9 cellular contexts compared by ENCODE assay signal in the genomic region with DNA sequence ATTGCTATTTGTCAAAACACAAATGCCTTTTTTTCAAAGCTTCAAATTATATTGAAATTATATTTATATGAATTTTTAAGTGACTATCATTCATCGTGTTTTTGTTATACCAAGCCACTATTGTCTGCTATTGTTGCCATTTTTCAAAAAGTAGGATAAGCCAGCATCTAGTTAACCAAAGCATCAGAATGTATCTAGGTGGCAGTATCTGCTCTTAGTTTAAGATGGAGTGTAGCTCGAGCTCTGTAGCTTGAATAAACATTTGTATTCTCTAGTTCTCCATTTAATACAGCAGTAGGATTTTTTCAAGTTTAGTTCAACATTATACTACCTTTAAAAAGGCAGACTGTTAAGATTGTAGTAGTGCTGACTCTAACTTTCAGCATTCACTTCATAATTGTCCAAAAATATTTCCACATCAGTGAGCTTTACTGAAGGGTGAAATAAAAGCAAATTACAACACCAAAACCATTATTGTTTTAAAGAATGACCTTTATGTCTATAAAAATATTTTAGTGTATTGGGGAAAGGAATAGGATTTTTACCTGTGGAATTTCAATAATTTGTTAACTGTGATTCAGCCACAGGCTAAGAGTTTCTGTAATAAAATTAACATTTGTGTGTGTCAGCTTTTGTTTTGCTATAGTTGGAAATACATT. TPM values are rescaled to one million over a fixed set of nuclear protein-coding genes. Genes with fewer than 3 reads are reported as not detected.
DNase-seq lines count a peak whose midpoint lies in the region; ATAC-seq and TF ChIP-seq lines count a peak whose summit lies in the region.
"Had no signal": no experiment of that assay in that cellular context is flagged by ENCODE, and none has a peak within 500 bp of the region (broad histone marks: within the 10 kb centered on the region; RNA-seq: fewer than 3 reads in every experiment).

No MANE protein-coding gene starts in this region.

- no peaks in the 10 kb centered on the region for H3K79me2 ChIP-seq in H9 (ENCODE audit: insufficient read depth, low read length)

- no peaks in the 10 kb centered on the region for H3K9me3 ChIP-seq in H9 (ENCODE audit: control insufficient read depth, low read depth, low read length)
- H3K9me3 ChIP-seq in stomach: no peaks in the 10 kb centered on the region

- H2AK5ac ChIP-seq in H9 (ENCODE audit: insufficient read length, low read length): no peak overlapping the region

- H2BK120ac ChIP-seq in H9 (ENCODE audit: low read depth, low read length, poor library complexity, severe bottlenecking): no peak overlapping the region

- WGBS in H9 (ENCODE audit: extremely low coverage, insufficient read length, low lambda C conversion rate): no CpG with 5 or more reads among the region's 2 CpGs
- WGBS in stomach, 5 donors: 9 to 23% (median 19%) methylated on average over 2 of the region's 2 CpGs

- ATAC-seq in SK-N-SH treated with all-trans-retinoic acid at 6 μM for 48 hours (peak; percentile 93), GM21526 (IDR thresholded peaks at IDR 0.05; ENCODE audit: low FRiP score, unreplicated experiment) (no peak), HG03439 (IDR thresholded peaks at IDR 0.05; ENCODE audit: unreplicated experiment) (no peak), HG02623 (IDR thresholded peaks at IDR 0.05; ENCODE audit: unreplicated experiment) (no peak)

- H3K18ac ChIP-seq in H9 (ENCODE audit: insufficient read length, low read depth, low read length): no peak overlapping the region

- H3K4me1 ChIP-seq in H9 (ENCODE audit: insufficient read depth, low read length) (peaks cover 6% of the 10 kb centered on the region), stomach (no peaks in the 10 kb centered on the region)

- TF ChIP-seq CTCF in AG09309 (IDR thresholded peaks at IDR 0.05; ENCODE audit: control insufficient read depth, insufficient read depth, low read depth, low read length, missing control alignments) (peak; percentile 52), H9 (conservative IDR thresholded peaks at IDR 0.05) (peak; percentile 41; the same call in 2 of the 3 replicates), stomach (IDR thresholded peaks at IDR 0.05) (peak in 1 of 7 experiments; percentile 14)

- no peaks in the 10 kb centered on the region for H3K36me3 Mint-ChIP-seq in H9 (ENCODE audit: insufficient read depth in 1 of 3, low read depth in 3 of 3)

- peaks cover 11 to 16% of the 10 kb centered on the region in 2 experiments for H3K4me1 Mint-ChIP-seq in H9
- H3K4me1 Mint-ChIP-seq: activated naive CD4-positive, alpha-beta T cell treated with anti-CD3 and anti-CD28 coated beads, Interleukin-2, amount 50 U/mL, for 24 hours had no signal

- no peak overlapping the region for H3K56ac ChIP-seq in H9 (ENCODE audit: insufficient read length, low read depth, low read length)

- no peaks in the 10 kb centered on the region for H3K23me2 ChIP-seq in H9 (ENCODE audit: insufficient read length, low read depth, low read length, poor library complexity, severe bottlenecking)

- no peaks in the 10 kb centered on the region for H3K36me3 ChIP-seq in stomach

- H3K27me3 ChIP-seq in H9 (ENCODE audit: insufficient read depth, low read length): no peaks in the 10 kb centered on the region
- no peaks in the 10 kb centered on the region for H3K27me3 ChIP-seq in stomach

- no peak for TF ChIP-seq POLR2A in stomach (IDR thresholded peaks at IDR 0.05)

- no peaks in the 10 kb centered on the region for H3K79me1 ChIP-seq in H9 (ENCODE audit: insufficient read depth, low read depth, low read length, poor library complexity, severe bottlenecking)

- no peak overlapping the region for H3K23ac ChIP-seq in H9 (ENCODE audit: insufficient read length, low read depth, low read length)

- H4K5ac ChIP-seq in H9 (ENCODE audit: insufficient read length, low read depth, low read length): no peak overlapping the region

- H3K4ac ChIP-seq in H9 (ENCODE audit: low read depth, low read length): no peak overlapping the region

- TF ChIP-seq EP300 in stomach (IDR thresholded peaks at IDR 0.05): no peak

- H3K14ac ChIP-seq in H9 (ENCODE audit: insufficient read depth, low read length): no peak overlapping the region

- DNase-seq in AG09309 (ENCODE audit: low read depth) (no peak), H9 (no peak), hepatic stellate cell (ENCODE audit: low spot score) (peak; percentile 35), stomach (no peak)

- H4K20me1 ChIP-seq in H9 (ENCODE audit: control insufficient read depth, insufficient read depth, insufficient read length): no peaks in the 10 kb centered on the region

- H3K9ac ChIP-seq in H9 (ENCODE audit: extremely low read depth, insufficient read length, low read length): no peak overlapping the region

- intact Hi-C loops in stomach (cut with DNase I; ENCODE audit: low total_unique reads): no loop called here

- no peaks in the 10 kb centered on the region; the same call in 1 of the 2 replicates for H3K27me3 Mint-ChIP-seq in H9 (ENCODE audit: low read depth)
- H3K27me3 Mint-ChIP-seq: activated naive CD4-positive, alpha-beta T cell treated with anti-CD3 and anti-CD28 coated beads, Interleukin-2, amount 50 U/mL, for 24 hours had no signal

- no peak overlapping the region for H4K91ac ChIP-seq in H9 (ENCODE audit: insufficient read length, low read depth, low read length)

- no peak overlapping the region for H2BK12ac ChIP-seq in H9 (ENCODE audit: insufficient read length, low read depth, low read length)

- H3K9me3 Mint-ChIP-seq in H9: no peaks in the 10 kb centered on the region
- H3K9me3 Mint-ChIP-seq: activated naive CD4-positive, alpha-beta T cell treated with anti-CD3 and anti-CD28 coated beads, Interleukin-2, amount 50 U/mL, for 24 hours had no signal

- no peak overlapping the region for H3K4me3 Mint-ChIP-seq in H9
- H3K4me3 Mint-ChIP-seq: activated naive CD4-positive, alpha-beta T cell treated with anti-CD3 and anti-CD28 coated beads, Interleukin-2, amount 50 U/mL, for 24 hours had no signal

- H3K4me3 ChIP-seq in AG09309 (ENCODE audit: control insufficient read depth, low read depth, low read length) (no peak overlapping the region), stomach (no peak overlapping the region)

- no peak overlapping the region for H2BK5ac ChIP-seq in H9 (ENCODE audit: insufficient read length, low read length)

- no peak overlapping the region for H4K8ac ChIP-seq in H9 (replicated peaks; ENCODE audit: insufficient read length, low read depth, low read length)

- no peak overlapping the region for H2AFZ ChIP-seq in H9 (ENCODE audit: low read length)

- no peak overlapping the region for H2BK15ac ChIP-seq in H9 (ENCODE audit: low read depth, low read length)

- H3T11ph ChIP-seq in H9 (ENCODE audit: low read length): no peak overlapping the region

- H3K4me2 ChIP-seq in H9 (ENCODE audit: insufficient read depth, insufficient read length, low read length): no peak overlapping the region

- no peak overlapping the region for H3K27ac ChIP-seq in H9 (ENCODE audit: insufficient read length, low read depth, low read length)
- H3K27ac ChIP-seq in stomach: no peak overlapping the region

- H2BK20ac ChIP-seq in H9 (ENCODE audit: low read depth, low read length, poor library complexity, severe bottlenecking): no peak overlapping the region

- no peak overlapping the region for H3K27ac Mint-ChIP-seq in H9
- H3K27ac Mint-ChIP-seq: activated naive CD4-positive, alpha-beta T cell treated with anti-CD3 and anti-CD28 coated beads, Interleukin-2, amount 50 U/mL, for 24 hours had no signal

TF ChIP-seq in SK-N-SH treated with all-trans-retinoic acid at 6 μM for 48 hours, 23 proteins besides CTCF, POLR2A, EP300 and RAD21 (continues in another document):
- TF ChIP-seq ISL1 (CRISPR knock-in tag; IDR thresholded peaks at IDR 0.05) (no peak), TCF4 (CRISPR knock-in tag; IDR thresholded peaks at IDR 0.05; ENCODE audit: borderline replicate concordance) (no peak), GLIS3 (CRISPR knock-in tag; IDR thresholded peaks at IDR 0.05) (no peak), ZNF70 (CRISPR knock-in tag; IDR thresholded peaks at IDR 0.05) (no peak), RARB (CRISPR knock-in tag; IDR thresholded peaks at IDR 0.05) (no peak), TOX (CRISPR knock-in tag; IDR thresholded peaks at IDR 0.05; ENCODE audit: borderline replicate concordance) (no peak), ESRRG (CRISPR knock-in tag; IDR thresholded peaks at IDR 0.05) (no peak), ZNF565 (CRISPR knock-in tag; conservative IDR thresholded peaks at IDR 0.05; ENCODE audit: low read depth) (no peak), ARNTL (CRISPR knock-in tag; IDR thresholded peaks at IDR 0.05; ENCODE audit: borderline replicate concordance, low read depth) (no peak), ZFP3 (CRISPR knock-in tag; IDR thresholded peaks at IDR 0.05) (no peak)
- TF ChIP-seq, protein P1, sequence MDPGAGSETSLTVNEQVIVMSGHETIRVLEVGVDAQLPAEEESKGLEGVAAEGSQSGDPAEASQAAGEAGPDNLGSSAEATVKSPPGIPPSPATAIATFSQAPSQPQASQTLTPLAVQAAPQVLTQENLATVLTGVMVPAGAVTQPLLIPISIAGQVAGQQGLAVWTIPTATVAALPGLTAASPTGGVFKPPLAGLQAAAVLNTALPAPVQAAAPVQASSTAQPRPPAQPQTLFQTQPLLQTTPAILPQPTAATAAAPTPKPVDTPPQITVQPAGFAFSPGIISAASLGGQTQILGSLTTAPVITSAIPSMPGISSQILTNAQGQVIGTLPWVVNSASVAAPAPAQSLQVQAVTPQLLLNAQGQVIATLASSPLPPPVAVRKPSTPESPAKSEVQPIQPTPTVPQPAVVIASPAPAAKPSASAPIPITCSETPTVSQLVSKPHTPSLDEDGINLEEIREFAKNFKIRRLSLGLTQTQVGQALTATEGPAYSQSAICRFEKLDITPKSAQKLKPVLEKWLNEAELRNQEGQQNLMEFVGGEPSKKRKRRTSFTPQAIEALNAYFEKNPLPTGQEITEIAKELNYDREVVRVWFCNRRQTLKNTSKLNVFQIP (CRISPR knock-in tag; IDR thresholded peaks at IDR 0.05; ENCODE audit: borderline replicate concordance, low read depth): no peak

RNA-seq across cellular contexts. Expression of gene C15orf61, which starts 19.6 kb away (rescaled TPM):
- total RNA-seq in H9 (2021) (2.6 and 2.9 TPM in 2 replicates), stomach (10 to 100 TPM in 1 of 5 donors, 1 to 10 TPM in 2, under 1 TPM in 2; 0.14 to 19.4 (median 1.3) TPM)
- 1 to 10 TPM; 1.7 to 2.9 (median 2.5) TPM for polyA plus RNA-seq in stomach

RNA-seq across cellular contexts. Expression of gene MAP2K5, which starts 41.2 kb away (rescaled TPM):
- total RNA-seq in H9 (2021) (13.2 and 15.0 TPM in 2 replicates), stomach (10 to 100 TPM in 4 of 5 donors, 1 to 10 TPM in 1; 1.8 to 94.6 (median 19.7) TPM)
- 10 to 100 TPM in 2 of 3 donors, 1 to 10 TPM in 1; 7.2 to 11.8 (median 10.4) TPM for polyA plus RNA-seq in stomach
